ENCODE assay signal across 28 cellular contexts in genomic region chr6:108903796-108904195, GRCh38. TPM values are rescaled to one million over a fixed set of nuclear protein-coding genes. Genes with fewer than 3 reads are reported as not detected.
DNase-seq lines count a peak whose midpoint lies in the region; ATAC-seq, FAIRE-seq and TF ChIP-seq lines count a peak whose summit lies in the region.
"Had no signal": no experiment of that assay in that cellular context is flagged by ENCODE, and none has a peak within 500 bp of the region (broad histone marks: within the 10 kb centered on the region; RNA-seq: fewer than 3 reads in every experiment).

No MANE protein-coding gene starts in this region.

- peaks cover 0 to 2% (median 1%) of the 10 kb centered on the region in 3 donors for H3K27me3 Mint-ChIP-seq in immature natural killer cell (ENCODE audit: low read depth in 3 of 3)
- H3K27me3 Mint-ChIP-seq: activated CD4-positive, alpha-beta T cell treated with anti-CD3 and anti-CD28 coated beads for 36 hours; central memory CD8-positive, alpha-beta T cell had no signal

- no peaks in the 10 kb centered on the region for H3K79me2 ChIP-seq in OCI-LY3 (ENCODE audit: low read length)
- H3K79me2 ChIP-seq: parathyroid adenoma had no signal

- peak overlapping the region; percentile 2 to 64 (median 41) for H3K4me3 Mint-ChIP-seq in immature natural killer cell
- H3K4me3 Mint-ChIP-seq: activated CD4-positive, alpha-beta T cell treated with anti-CD3 and anti-CD28 coated beads for 36 hours; central memory CD8-positive, alpha-beta T cell had no signal

- no peak overlapping the region for H2AFZ ChIP-seq in OCI-LY3 (ENCODE audit: low read depth, low read length)
- H2AFZ ChIP-seq: parathyroid adenoma had no signal

- intact Hi-C loops in gastrocnemius medialis (cut with DNase I; ENCODE audit: low total_unique reads) = no loop called here

- peaks cover 40% of the 10 kb centered on the region for H3K4me1 ChIP-seq in OCI-LY3 (ENCODE audit: low read length)
- H3K4me1 ChIP-seq in small intestine (ENCODE audit: control insufficient read depth in 2 of 2, insufficient read depth in 1 of 2, low read depth in 1 of 2, low read length in 1 of 2) = peaks cover 0 to 4% of the 10 kb centered on the region in 2 donors
- peaks cover 0 to 2% of the 10 kb centered on the region in 2 donors for H3K4me1 ChIP-seq in gastrocnemius medialis
- H3K4me1 ChIP-seq: parathyroid adenoma had no signal

- H3K9me3 Mint-ChIP-seq in immature natural killer cell = no peaks in the 10 kb centered on the region
- H3K9me3 Mint-ChIP-seq: central memory CD8-positive, alpha-beta T cell had no signal

- no peaks in the 10 kb centered on the region for H3K27me3 ChIP-seq in OCI-LY3 (ENCODE audit: low read depth, low read length)
- H3K27me3 ChIP-seq in small intestine (ENCODE audit: control insufficient read depth in 2 of 2, insufficient read depth in 2 of 2, low read length in 2 of 2) = no peaks in the 10 kb centered on the region
- no peaks in the 10 kb centered on the region for H3K27me3 ChIP-seq in gastrocnemius medialis
- H3K27me3 ChIP-seq: foreskin keratinocyte had no signal

- FAIRE-seq in GM19239 (lab: Jason Lieb, UNC) (peak; percentile 55), small intestine (lab: Jason Lieb, UNC) (no peak)
- FAIRE-seq: H54, keratinocyte, TTC549 had no signal

- peak overlapping the region; percentile 41; the same call in 1 of the 2 replicates for H3K4me3 ChIP-seq in OCI-LY3 (ENCODE audit: low read length)
- H3K4me3 ChIP-seq in small intestine (ENCODE audit: low read depth in 1 of 2, low read length in 2 of 2) = no peak overlapping the region
- H3K4me3 ChIP-seq in gastrocnemius medialis = no peak overlapping the region
- H3K4me3 ChIP-seq: lung had no signal

- in situ Hi-C loops in gastrocnemius medialis (cut with MboI; ENCODE audit: low sequenced_read_pairs in 4 of 4) = loop anchor here in 1 of 4 donors (10.0 kb wide), 1 partner anchor 161 kb away; no protein-coding TSS in a partner anchor

- H3K9me3 ChIP-seq in OCI-LY3 (ENCODE audit: insufficient read depth, low read length) (no peaks in the 10 kb centered on the region), small intestine (ENCODE audit: control insufficient read depth, low read depth) (no peaks in the 10 kb centered on the region), gastrocnemius medialis (no peaks in the 10 kb centered on the region)

- DNase-seq in GM19239 (ENCODE audit: insufficient read length, low spot score) (no peak), immature natural killer cell (no peak), small intestine (peak; percentile 43), NCI-H1694 treated with DMSO at 0.1 percent for 48 hours (lab: John Stamatoyannopoulos, UW) (no peak), DMS79 (lab: John Stamatoyannopoulos, UW) (no peak), NCI-H446 (lab: John Stamatoyannopoulos, UW) (no peak), gastrocnemius medialis (no peak)
- DNase-seq: ACHN; activated CD4-positive, alpha-beta T cell treated with anti-CD3 and anti-CD28 coated beads for 36 hours; activated naive CD4-positive, alpha-beta T cell treated with Interleukin-2 at 50 U/mL for 16 hours; activated T-cell treated with anti-CD3 and anti-CD28 coated beads, Interleukin-2, amount 50 U/mL, for 48 hours; anterior cingulate cortex; foreskin keratinocyte; hypothalamus; NCI-H187 treated with DMSO at 0.1 percent for 48 hours; NCI-H748 treated with DMSO at 0.1 percent for 48 hours; right cardiac atrium; Right ventricle myocardium superior; stimulated activated CD4-positive, alpha-beta T cell treated with anti-CD3 and anti-CD28 coated beads, Interleukin-15, amount 100 ng/mL, for 24 hours; stimulated activated CD8-positive, alpha-beta memory T cell treated with anti-CD3 and anti-CD28 coated beads, Interleukin-4, amount 100 ng/mL, for 48 hours had no signal

- WGBS in small intestine, 3 donors = 7 to 62% (median 28%) methylated on average over 1 of the region's 1 CpG

- peaks cover 51 to 67% of the 10 kb centered on the region in 2 donors for H3K4me1 Mint-ChIP-seq in immature natural killer cell

- peak overlapping the region; percentile 74 to 90 (median 87) for H3K27ac Mint-ChIP-seq in immature natural killer cell
- H3K27ac Mint-ChIP-seq: activated CD4-positive, alpha-beta T cell treated with anti-CD3 and anti-CD28 coated beads for 36 hours had no signal

- peak overlapping the region; percentile 59 for H3K4me2 ChIP-seq in OCI-LY3 (ENCODE audit: low read length)

- ATAC-seq in gastrocnemius medialis = no peak
- ATAC-seq: activated CD4-positive, alpha-beta T cell treated with anti-CD3 and anti-CD28 coated beads for 36 hours; foreskin keratinocyte; right cardiac atrium had no signal

- TF ChIP-seq CTCF in OCI-LY3 (IDR thresholded peaks at IDR 0.05; ENCODE audit: low read depth, low read length) (no peak), gastrocnemius medialis (IDR thresholded peaks at IDR 0.05 in 4 of 5, conservative IDR thresholded peaks at IDR 0.05 in 1 of 5) (no peak)

- TF ChIP-seq POLR2A in gastrocnemius medialis (IDR thresholded peaks at IDR 0.05) = no peak

- H3K36me3 ChIP-seq in OCI-LY3 (replicated peaks; ENCODE audit: low read depth, low read length) = no peaks in the 10 kb centered on the region
- H3K36me3 ChIP-seq in small intestine (ENCODE audit: control insufficient read depth in 2 of 2, insufficient read depth in 2 of 2, low read length in 2 of 2) = no peaks in the 10 kb centered on the region
- H3K36me3 ChIP-seq in gastrocnemius medialis = no peaks in the 10 kb centered on the region

- H3K27ac ChIP-seq in OCI-LY3 (ENCODE audit: low read length) = no peak overlapping the region
- no peak overlapping the region for H3K27ac ChIP-seq in small intestine (ENCODE audit: low read depth in 1 of 2, low read length in 1 of 2)
- no peak overlapping the region for H3K27ac ChIP-seq in gastrocnemius medialis
- H3K27ac ChIP-seq: C4-2B, foreskin keratinocyte, parathyroid adenoma had no signal

- no peak overlapping the region for H3K9ac ChIP-seq in OCI-LY3 (ENCODE audit: low read length)
- H3K9ac ChIP-seq: parathyroid adenoma had no signal

- peaks cover 0 to 4% (median 4%) of the 10 kb centered on the region in 3 donors for H3K36me3 Mint-ChIP-seq in immature natural killer cell

- H4K20me1 ChIP-seq in OCI-LY3 (ENCODE audit: insufficient read depth, low read length) = no peaks in the 10 kb centered on the region

RNA-seq across cellular contexts. Expression of gene ARMC2, which starts 55.6 kb away (rescaled TPM):
- polyA plus RNA-seq in immature natural killer cell = 1 to 10 TPM; 4.0 to 8.5 (median 4.2) TPM
- 1 to 10 TPM in 2 of 3 donors, under 1 TPM in 1; 0.22 to 4.1 (median 1.7) TPM for polyA plus RNA-seq in small intestine
- total RNA-seq in gastrocnemius medialis = 1 to 10 TPM in 1 of 4 donors, under 1 TPM in 3; 0.20 to 1.8 (median 0.56) TPM
